18 cellular contexts compared by ENCODE assay signal in the genomic region with DNA sequence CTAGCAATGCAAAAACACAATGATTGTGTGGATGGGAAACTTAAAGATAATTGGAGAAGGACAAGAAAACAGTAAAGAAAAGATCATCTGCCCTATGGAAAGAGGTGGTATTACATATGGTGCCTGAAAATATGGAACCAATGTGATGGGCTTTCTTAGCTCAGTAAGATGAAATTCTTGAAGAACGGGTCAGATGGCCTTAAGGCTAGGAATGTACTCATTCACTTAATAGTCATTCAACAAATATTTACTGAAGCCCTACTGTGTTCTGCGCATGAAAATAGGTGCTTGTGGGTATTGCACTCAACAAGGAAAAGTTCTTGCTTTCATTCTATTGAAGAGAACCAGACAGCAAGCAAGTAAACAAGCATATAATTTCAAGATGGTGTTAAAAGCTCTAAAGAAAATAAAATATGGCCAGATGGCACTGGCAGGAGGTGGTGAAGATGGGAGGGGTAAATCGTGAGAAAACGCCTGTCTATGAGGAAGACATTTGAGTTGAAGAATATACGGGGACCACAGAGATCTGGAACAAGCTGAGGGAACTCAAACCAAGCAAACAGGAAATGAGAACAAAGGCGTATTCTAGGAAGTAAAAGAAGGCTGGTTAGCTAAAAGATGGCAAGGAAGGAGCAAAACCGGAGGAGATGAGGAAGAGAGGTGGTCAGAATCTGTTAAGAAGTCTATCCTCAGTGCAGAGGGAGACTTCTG.
DNase-seq lines count a peak whose midpoint lies in the region; ATAC-seq and TF ChIP-seq lines count a peak whose summit lies in the region.
"Had no signal": no experiment of that assay in that cellular context is flagged by ENCODE, and none has a peak within 500 bp of the region (broad histone marks: within the 10 kb centered on the region; RNA-seq: fewer than 3 reads in every experiment).

No MANE protein-coding gene starts in this region.

- H3K36me3 Mint-ChIP-seq in CD8-positive, alpha-beta T cell, result peaks cover 5% of the 10 kb centered on the region
- H3K36me3 Mint-ChIP-seq in H9 (ENCODE audit: insufficient read depth in 1 of 3, low read depth in 3 of 3), result no peaks in the 10 kb centered on the region; a peak in 1 of 7 replicates
- H3K36me3 Mint-ChIP-seq in activated CD8-positive, alpha-beta T cell treated with anti-CD3 and anti-CD28 coated beads for 36 hours (ENCODE audit: low read depth), result peaks cover 5% of the 10 kb centered on the region
- peaks cover 38% of the 10 kb centered on the region for H3K36me3 Mint-ChIP-seq in mesothelial cell of epicardium
- H3K36me3 Mint-ChIP-seq in MCF 10A (ENCODE audit: insufficient read depth, unreplicated experiment), result no peaks in the 10 kb centered on the region
- H3K36me3 Mint-ChIP-seq: CD4-positive, CD25-positive, alpha-beta regulatory T cell had no signal

- H3K4me1 Mint-ChIP-seq in CD8-positive, alpha-beta T cell (ENCODE audit: low read depth), result peaks cover 16% of the 10 kb centered on the region
- H3K4me1 Mint-ChIP-seq in H9 (peaks cover 23 to 25% of the 10 kb centered on the region in 2 experiments), mesothelial cell of epicardium (peaks cover 23% of the 10 kb centered on the region), MCF 10A (ENCODE audit: insufficient read depth, unreplicated experiment) (peaks cover 6% of the 10 kb centered on the region)
- peaks cover 8% of the 10 kb centered on the region for H3K4me1 Mint-ChIP-seq in activated CD8-positive, alpha-beta T cell treated with anti-CD3 and anti-CD28 coated beads for 36 hours (ENCODE audit: low read depth)

- TF ChIP-seq CTCF in CD8-positive, alpha-beta T cell (IDR thresholded peaks at IDR 0.05), result no peak
- TF ChIP-seq CTCF in H9 (conservative IDR thresholded peaks at IDR 0.05) (no peak), mesothelial cell of epicardium (IDR thresholded peaks at IDR 0.05; ENCODE audit: unreplicated experiment) (no peak), tibial artery (IDR thresholded peaks at IDR 0.05) (no peak), MCF 10A (IDR thresholded peaks at IDR 0.05; ENCODE audit: unreplicated experiment) (no peak)
- no peak for TF ChIP-seq CTCF in activated CD8-positive, alpha-beta T cell treated with anti-CD3 and anti-CD28 coated beads for 36 hours (IDR thresholded peaks at IDR 0.05)

- no CpG with 5 or more reads among the region's 7 CpGs for WGBS in H9 (ENCODE audit: extremely low coverage, insufficient read length, low lambda C conversion rate)

- H3K23me2 ChIP-seq in H9 (ENCODE audit: insufficient read length, low read depth, low read length, poor library complexity, severe bottlenecking), result no peaks in the 10 kb centered on the region

- no peak overlapping the region for H2BK120ac ChIP-seq in H9 (ENCODE audit: low read depth, low read length, poor library complexity, severe bottlenecking)

- H3K9me3 ChIP-seq in CD8-positive, alpha-beta T cell (ENCODE audit: low read length), result no peaks in the 10 kb centered on the region
- no peaks in the 10 kb centered on the region for H3K9me3 ChIP-seq in H9 (ENCODE audit: control insufficient read depth, low read depth, low read length)
- H3K9me3 ChIP-seq in tibial artery, result no peaks in the 10 kb centered on the region

- H2BK20ac ChIP-seq in H9 (ENCODE audit: low read depth, low read length, poor library complexity, severe bottlenecking), result no peak overlapping the region

- no peak overlapping the region for H2BK12ac ChIP-seq in H9 (ENCODE audit: insufficient read length, low read depth, low read length)

- CTCF ChIA-PET in CD8-positive, alpha-beta T cell (lab: Charles Lee), result interaction anchor here (0.9 to 2.2 kb wide), 3 partner anchors 14 to 587 kb away, joined by 3 to 8 read pairs (median 3); no protein-coding TSS in a partner anchor
- CTCF ChIA-PET in activated CD8-positive, alpha-beta T cell treated with anti-CD3 and anti-CD28 coated beads for 36 hours (lab: Charles Lee), result interaction anchor here (0.6 to 2.0 kb wide), 8 partner anchors 12 to 755 kb away, joined by 3 to 6 read pairs (median 4); no protein-coding TSS in a partner anchor
- CTCF ChIA-PET in MCF 10A (lab: Yijun Ruan, JAX), result interaction anchor here (0.5 to 11.6 kb wide), 24 partner anchors 12 to 982 kb away, joined by 3 to 257 read pairs (median 5); no protein-coding TSS in a partner anchor

- peaks cover 4% of the 10 kb centered on the region for H3K9me3 Mint-ChIP-seq in CD8-positive, alpha-beta T cell
- H3K9me3 Mint-ChIP-seq in H9, result no peaks in the 10 kb centered on the region
- peaks cover 4% of the 10 kb centered on the region for H3K9me3 Mint-ChIP-seq in activated CD8-positive, alpha-beta T cell treated with anti-CD3 and anti-CD28 coated beads for 36 hours
- H3K9me3 Mint-ChIP-seq in mesothelial cell of epicardium, result peaks cover 20% of the 10 kb centered on the region
- H3K9me3 Mint-ChIP-seq in MCF 10A (ENCODE audit: unreplicated experiment), result no peaks in the 10 kb centered on the region

- H3K79me1 ChIP-seq in H9 (ENCODE audit: insufficient read depth, low read depth, low read length, poor library complexity, severe bottlenecking), result no peaks in the 10 kb centered on the region

- no peak overlapping the region for H2BK15ac ChIP-seq in H9 (ENCODE audit: low read depth, low read length)

- H3K79me2 ChIP-seq in H9 (ENCODE audit: insufficient read depth, low read length), result no peaks in the 10 kb centered on the region

- no peaks in the 10 kb centered on the region for H3K4me1 ChIP-seq in CD8-positive, alpha-beta T cell (ENCODE audit: insufficient read depth, low read length)
- peaks cover 2% of the 10 kb centered on the region; the same call in 1 of the 2 replicates for H3K4me1 ChIP-seq in H9 (ENCODE audit: insufficient read depth, low read length)
- peaks cover 0 to 3% (median 0%) of the 10 kb centered on the region in 4 donors for H3K4me1 ChIP-seq in tibial artery

- no peak overlapping the region for H3K4me2 ChIP-seq in H9 (ENCODE audit: insufficient read depth, insufficient read length, low read length)
- H3K4me2 ChIP-seq: KMS-11 had no signal

- intact Hi-C loops in CD8-positive, alpha-beta T cell (cut with DNase I, micrococcal nuclease), result loop anchor here in 1 of 2 experiments (5.0 kb wide), 1 partner anchor 583 kb away; no protein-coding TSS in a partner anchor
- intact Hi-C loops in activated CD8-positive, alpha-beta T cell treated with anti-CD3 and anti-CD28 coated beads for 36 hours (cut with micrococcal nuclease), result loop anchor here (5.0 to 10.0 kb wide), 3 partner anchors 108 to 435 kb away; no protein-coding TSS in a partner anchor
- intact Hi-C loops in tibial artery (cut with DNase I; ENCODE audit: low total_unique reads) (loop anchor here (5.0 to 10.0 kb wide), 4 partner anchors 93 to 585 kb away; no protein-coding TSS in a partner anchor), MCF 10A (cut with micrococcal nuclease) (loop anchor here (2.0 kb wide), 1 partner anchor 583 kb away; no protein-coding TSS in a partner anchor)

- no peaks in the 10 kb centered on the region for H4K20me1 ChIP-seq in H9 (ENCODE audit: control insufficient read depth, insufficient read depth, insufficient read length)

- no peak overlapping the region for H4K8ac ChIP-seq in H9 (replicated peaks; ENCODE audit: insufficient read length, low read depth, low read length)

- no peak overlapping the region for H3K4me3 Mint-ChIP-seq in CD8-positive, alpha-beta T cell
- H3K4me3 Mint-ChIP-seq in H9 (no peak overlapping the region), mesothelial cell of epicardium (no peak overlapping the region), MCF 10A (ENCODE audit: unreplicated experiment) (no peak overlapping the region)
- no peak overlapping the region for H3K4me3 Mint-ChIP-seq in activated CD8-positive, alpha-beta T cell treated with anti-CD3 and anti-CD28 coated beads for 36 hours
- H3K4me3 Mint-ChIP-seq: CD4-positive, CD25-positive, alpha-beta regulatory T cell; natural killer cell treated with Interleukin-12 subunit alpha and Interleukin-12 subunit beta and Interleukin-15 and Interleukin-18, amount 100 ng/mL, for 72 hours had no signal

- H3K27ac Mint-ChIP-seq in CD8-positive, alpha-beta T cell, result peak overlapping the region; percentile 11
- H3K27ac Mint-ChIP-seq in H9 (peak overlapping the region in 2 of 3 experiments; percentile 10 to 11; a peak in 3 of 7 replicates), mesothelial cell of epicardium (peak overlapping the region; percentile 22), MCF 10A (ENCODE audit: low read depth, unreplicated experiment) (no peak overlapping the region)
- no peak overlapping the region for H3K27ac Mint-ChIP-seq in activated CD8-positive, alpha-beta T cell treated with anti-CD3 and anti-CD28 coated beads for 36 hours
- H3K27ac Mint-ChIP-seq: CD4-positive, CD25-positive, alpha-beta regulatory T cell; natural killer cell treated with Interleukin-12 subunit alpha and Interleukin-12 subunit beta and Interleukin-15 and Interleukin-18, amount 100 ng/mL, for 72 hours had no signal

- no peak overlapping the region for H2AK5ac ChIP-seq in H9 (ENCODE audit: insufficient read length, low read length)

- no peak overlapping the region for H4K91ac ChIP-seq in H9 (ENCODE audit: insufficient read length, low read depth, low read length)

- POLR2A ChIA-PET in CD8-positive, alpha-beta T cell (lab: Charles Lee), result no interaction called here
- POLR2A ChIA-PET in activated CD8-positive, alpha-beta T cell treated with anti-CD3 and anti-CD28 coated beads for 36 hours (lab: Charles Lee), result no interaction called here
- POLR2A ChIA-PET in MCF 10A (lab: Yijun Ruan, JAX), result interaction anchor here (1.1 kb wide), 1 partner anchor 87 kb away, joined by 3 read pairs; no protein-coding TSS in a partner anchor

- H2AFZ ChIP-seq in H9 (ENCODE audit: low read length), result no peak overlapping the region

- no peak overlapping the region for H3K4ac ChIP-seq in H9 (ENCODE audit: low read depth, low read length)

- no peak overlapping the region for H3K27ac ChIP-seq in CD8-positive, alpha-beta T cell (ENCODE audit: low read depth, low read length)
- H3K27ac ChIP-seq in H9 (ENCODE audit: insufficient read length, low read depth, low read length), result no peak overlapping the region
- no peak overlapping the region for H3K27ac ChIP-seq in tibial artery
- H3K27ac ChIP-seq: KMS-11 had no signal

- H3K27me3 ChIP-seq in CD8-positive, alpha-beta T cell (ENCODE audit: insufficient read depth, low read length), result no peaks in the 10 kb centered on the region
- no peaks in the 10 kb centered on the region for H3K27me3 ChIP-seq in H9 (ENCODE audit: insufficient read depth, low read length)
- no peaks in the 10 kb centered on the region for H3K27me3 ChIP-seq in tibial artery

- H3K56ac ChIP-seq in H9 (ENCODE audit: insufficient read length, low read depth, low read length), result no peak overlapping the region

- H2BK5ac ChIP-seq in H9 (ENCODE audit: insufficient read length, low read length), result no peak overlapping the region

- no peak for ATAC-seq in CD8-positive, alpha-beta T cell
- peak; percentile 17 for ATAC-seq in activated CD8-positive, alpha-beta T cell treated with anti-CD3 and anti-CD28 coated beads for 36 hours
- no peak for ATAC-seq in GM21515 (IDR thresholded peaks at IDR 0.05; ENCODE audit: unreplicated experiment)
- ATAC-seq: natural killer cell treated with Interleukin-12 subunit alpha and Interleukin-12 subunit beta and Interleukin-15 and Interleukin-18, amount 100 ng/mL, for 72 hours; right cardiac atrium had no signal

- BruUV-seq in MCF 10A (replicated peaks; lab: Mats Ljungman, UMichigan), result no TSS peak

- peaks cover 6% of the 10 kb centered on the region for H3K27me3 Mint-ChIP-seq in CD8-positive, alpha-beta T cell (ENCODE audit: low read depth)
- H3K27me3 Mint-ChIP-seq in H9 (ENCODE audit: low read depth) (no peaks in the 10 kb centered on the region), mesothelial cell of epicardium (ENCODE audit: low read depth) (no peaks in the 10 kb centered on the region), MCF 10A (ENCODE audit: insufficient read depth, unreplicated experiment) (no peaks in the 10 kb centered on the region)
- H3K27me3 Mint-ChIP-seq in activated CD8-positive, alpha-beta T cell treated with anti-CD3 and anti-CD28 coated beads for 36 hours, result peaks cover 2% of the 10 kb centered on the region

- no peak for DNase-seq in CD8-positive, alpha-beta T cell
- DNase-seq in H9, result no peak
- DNase-seq in activated CD8-positive, alpha-beta T cell treated with anti-CD3 and anti-CD28 coated beads for 36 hours, result no peak
- DNase-seq in mesothelial cell of epicardium (ENCODE audit: low spot score in 2 of 2, unreplicated experiment in 2 of 2), result no peak
- DNase-seq in tibial artery, result no peak
- DNase-seq in MCF 10A (ENCODE audit: unreplicated experiment), result no peak
- DNase-seq: activated CD4-positive, alpha-beta T cell treated with anti-CD3 and anti-CD28 coated beads for 1 hour; central memory CD4-positive, alpha-beta T cell; erythroblast; NCI-H2081 treated with DMSO at 0.1 percent for 48 hours; OCI-M1; right cardiac atrium; stimulated activated CD4-positive, alpha-beta T cell treated with anti-CD3 and anti-CD28 coated beads, Interleukin-4, amount 100 ng/mL, for 4 hours; stimulated activated naive CD4-positive, alpha-beta T cell treated with Interleukin-2 at 50 U/mL for 16 hours had no signal

- H4K5ac ChIP-seq in H9 (ENCODE audit: insufficient read length, low read depth, low read length), result no peak overlapping the region

- no peak overlapping the region for H3K14ac ChIP-seq in H9 (ENCODE audit: insufficient read depth, low read length)

- H3K9ac ChIP-seq in H9 (ENCODE audit: extremely low read depth, insufficient read length, low read length), result no peak overlapping the region
- H3K9ac ChIP-seq: KMS-11 had no signal

- no peak overlapping the region for H3K4me3 ChIP-seq in CD8-positive, alpha-beta T cell (ENCODE audit: low read depth, low read length)
- no peak overlapping the region for H3K4me3 ChIP-seq in tibial artery

- no peak overlapping the region for H3K23ac ChIP-seq in H9 (ENCODE audit: insufficient read length, low read depth, low read length)

- no peak overlapping the region for H3K18ac ChIP-seq in H9 (ENCODE audit: insufficient read length, low read depth, low read length)

- H3K36me3 ChIP-seq in CD8-positive, alpha-beta T cell (ENCODE audit: insufficient read depth, low read length), result no peaks in the 10 kb centered on the region
- H3K36me3 ChIP-seq in tibial artery, result no peaks in the 10 kb centered on the region

- no peak overlapping the region for H3T11ph ChIP-seq in H9 (ENCODE audit: low read length)

Comparison
In these comparisons a context has a peak if more than half of its experiments do, and no peak if none do; other contexts are left out.
1. H3K27ac Mint-ChIP-seq: peak in CD8-positive, alpha-beta T cell (single experiment), H9 (2 of 3) and mesothelial cell of epicardium (single experiment); none in activated CD8-positive, alpha-beta T cell treated with anti-CD3 and anti-CD28 coated beads for 36 hours (single experiment) and MCF 10A (single experiment).